8 cellular contexts compared by ENCODE assay signal in the genomic region with DNA sequence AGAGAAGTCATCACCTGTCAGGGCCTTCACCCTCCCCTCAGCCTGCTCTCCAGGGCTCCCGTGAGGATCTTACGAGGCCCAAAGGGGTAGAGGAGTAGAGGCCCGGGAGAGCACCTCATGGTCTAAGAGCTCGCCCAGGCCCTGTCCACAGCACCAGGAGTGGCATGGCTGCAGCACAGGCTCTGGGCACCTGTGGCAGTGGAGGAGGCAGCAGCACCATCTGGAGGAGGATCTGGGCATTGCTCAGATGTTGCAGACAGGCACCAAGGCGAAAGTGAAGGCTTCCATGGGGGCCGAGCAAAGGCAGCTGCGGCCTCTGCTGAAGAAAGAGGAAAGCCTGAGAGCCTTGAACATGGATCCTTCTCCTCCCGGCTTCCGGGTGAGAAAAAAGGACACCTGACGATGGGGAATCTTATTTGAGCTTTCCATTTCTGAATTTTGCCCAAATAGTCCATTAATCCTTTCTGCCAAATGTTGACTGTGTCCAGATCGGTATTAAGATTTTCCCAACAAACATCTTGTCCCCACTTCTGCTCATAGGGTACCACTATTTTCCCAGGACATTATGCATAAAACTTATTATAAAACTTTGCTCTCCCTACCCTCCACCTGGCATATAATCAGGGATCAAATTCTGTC.
DNase-seq lines count a peak whose midpoint lies in the region; ATAC-seq and TF ChIP-seq lines count a peak whose summit lies in the region.

No MANE protein-coding gene starts in this region.

- no peaks in the 10 kb centered on the region for H3K9me3 ChIP-seq in DND-41 (ENCODE audit: insufficient read depth, low read length, severe bottlenecking)
- no peaks in the 10 kb centered on the region for H3K9me3 ChIP-seq in left ventricle myocardium inferior (replicated peaks)

- H3K27ac ChIP-seq in DND-41 (ENCODE audit: low read length) = peak overlapping the region; percentile 78
- H3K27ac ChIP-seq in RWPE1 = no peak overlapping the region
- no peak overlapping the region for H3K27ac ChIP-seq in left ventricle myocardium inferior (replicated peaks)

- H2AFZ ChIP-seq in DND-41 (ENCODE audit: low read depth, low read length) = peak overlapping the region; percentile 44; the same call in 1 of the 2 replicates

- POLR2A ChIA-PET in RWPE1 (lab: Yijun Ruan, JAX; ENCODE audit: low non-redundant PET) = interaction anchor here (0.5 kb wide), 1 partner anchor 300 kb away, joined by 4 read pairs; no protein-coding TSS in a partner anchor

- intact Hi-C loops in left ventricle myocardium inferior (cut with micrococcal nuclease) = loop anchor here (10.0 kb wide), 2 partner anchors 99 to 479 kb away; no protein-coding TSS in a partner anchor

- peak overlapping the region; percentile 28 for H3K4me2 ChIP-seq in DND-41 (ENCODE audit: insufficient read depth, low read length)

- DNase-seq in DND-41 (peak; percentile 91), RWPE1 (ENCODE audit: low spot score) (peak; percentile 52), left ventricle myocardium inferior (peak; percentile 42), GOT3 (lab: John Stamatoyannopoulos, UW) (no peak)
- DNase-seq in activated gamma-delta T cell treated with anti-CD3 and anti-CD28 coated beads, Interleukin-2, amount 50 U/mL, for 16 hours (ENCODE audit: low read depth) = peak; percentile 56
- peak; percentile 22 to 64 for DNase-seq in stimulated activated CD4-positive, alpha-beta T cell treated with anti-CD3 and anti-CD28 coated beads, Interleukin-15, amount 100 ng/mL, for 1 hour (ENCODE audit: low read depth in 1 of 2, low spot score in 1 of 2)

- TF ChIP-seq CTCF in DND-41 (IDR thresholded peaks at IDR 0.05; ENCODE audit: borderline replicate concordance, extremely low read depth, low read length, poor library complexity, severe bottlenecking) (peak; percentile 95), RWPE1 (conservative IDR thresholded peaks at IDR 0.05; ENCODE audit: low read depth) (peak; percentile 30; the same call in 1 of the 2 replicates), left ventricle myocardium inferior (IDR thresholded peaks at IDR 0.05; ENCODE audit: borderline replicate concordance) (peak; percentile 79)

- H3K4me1 ChIP-seq in DND-41 (ENCODE audit: insufficient read depth, low read length) (peaks cover 29% of the 10 kb centered on the region), left ventricle myocardium inferior (no peaks in the 10 kb centered on the region)

- no peaks in the 10 kb centered on the region for H4K20me1 ChIP-seq in DND-41 (ENCODE audit: insufficient read depth, low read length)

- peaks cover 24% of the 10 kb centered on the region for H3K79me2 ChIP-seq in DND-41 (ENCODE audit: insufficient read depth, low read length)

- H3K27me3 ChIP-seq in DND-41 (ENCODE audit: insufficient read depth, low read length, poor library complexity) (no peaks in the 10 kb centered on the region), left ventricle myocardium inferior (ENCODE audit: low read depth) (no peaks in the 10 kb centered on the region)

- peak; percentile 95 for ATAC-seq in DND-41 (ENCODE audit: insufficient read depth, low read depth)
- ATAC-seq in GM19467 (IDR thresholded peaks at IDR 0.05; ENCODE audit: unreplicated experiment) = peak; percentile 99
- ATAC-seq in HG03520 (IDR thresholded peaks at IDR 0.05; ENCODE audit: unreplicated experiment) = peak; percentile 100

- CTCF ChIA-PET in RWPE1 (lab: Yijun Ruan, JAX) = interaction anchor here (0.5 to 1.4 kb wide), 18 partner anchors 9 to 1330 kb away, joined by 3 to 8 read pairs (median 4); no protein-coding TSS in a partner anchor

- H3K4me3 ChIP-seq in DND-41 (ENCODE audit: low read depth in 1 of 2, low read length in 2 of 2) (no peak overlapping the region), left ventricle myocardium inferior (no peak overlapping the region)

- no peaks in the 10 kb centered on the region for H3K36me3 ChIP-seq in DND-41 (ENCODE audit: insufficient read depth, low read length)
- no peaks in the 10 kb centered on the region for H3K36me3 ChIP-seq in left ventricle myocardium inferior

- H3K9ac ChIP-seq in DND-41 (ENCODE audit: low read depth, low read length) = peak overlapping the region; percentile 22

Comparison
In these comparisons a context has a peak if more than half of its experiments do, and no peak if none do; other contexts are left out.
1. CTCF ChIP-seq: peak in every context shown above with its lines; median percentile 95 in DND-41; 79 in left ventricle myocardium inferior; 30 in RWPE1.